Comparison of ENCODE assay signal across 18 cellular contexts in genomic region chr1:53256744-53257453, GRCh38. TPM values are rescaled to one million over a fixed set of nuclear protein-coding genes. Genes with fewer than 3 reads are reported as not detected.
DNase-seq lines count a peak whose midpoint lies in the region; ATAC-seq and TF ChIP-seq lines count a peak whose summit lies in the region.
"Had no signal": no experiment of that assay in that cellular context is flagged by ENCODE, and none has a peak within 500 bp of the region (broad histone marks: within the 10 kb centered on the region; RNA-seq: fewer than 3 reads in every experiment).

No MANE protein-coding gene starts in this region.

- no peak for TF ChIP-seq CTCF in mesothelial cell of epicardium (IDR thresholded peaks at IDR 0.05; ENCODE audit: unreplicated experiment)

- H3K27ac Mint-ChIP-seq in activated T-cell treated with anti-CD3 and anti-CD28 coated beads, Interleukin-2, amount 50 U/mL, for 24 hours: peak overlapping the region; percentile 56
- no peak overlapping the region for H3K27ac Mint-ChIP-seq in activated T-cell treated with anti-CD3 and anti-CD28 coated beads, Interleukin-2, amount 50 U/mL, for 72 hours
- peak overlapping the region; percentile 5 for H3K27ac Mint-ChIP-seq in mesothelial cell of epicardium
- H3K27ac Mint-ChIP-seq in stimulated activated effector memory CD8-positive, alpha-beta T cell treated with anti-CD3 and anti-CD28 coated beads, Interleukin-12 subunit alpha, Interleukin-12 subunit beta, amount 100 ng/mL, for 72 hours: peak overlapping the region; percentile 18

- H3K36me3 Mint-ChIP-seq in activated T-cell treated with anti-CD3 and anti-CD28 coated beads, Interleukin-2, amount 50 U/mL, for 24 hours (ENCODE audit: low read depth): peaks cover 95% of the 10 kb centered on the region
- H3K36me3 Mint-ChIP-seq in activated T-cell treated with anti-CD3 and anti-CD28 coated beads, Interleukin-2, amount 50 U/mL, for 72 hours (ENCODE audit: insufficient read depth in 2 of 2): peaks cover 7 to 20% of the 10 kb centered on the region in 2 donors
- no peaks in the 10 kb centered on the region for H3K36me3 Mint-ChIP-seq in mesothelial cell of epicardium
- H3K36me3 Mint-ChIP-seq in stimulated activated effector memory CD8-positive, alpha-beta T cell treated with anti-CD3 and anti-CD28 coated beads, Interleukin-12 subunit alpha, Interleukin-12 subunit beta, amount 100 ng/mL, for 72 hours: peaks cover 87% of the 10 kb centered on the region

- H3K4me3 Mint-ChIP-seq in activated T-cell treated with anti-CD3 and anti-CD28 coated beads, Interleukin-2, amount 50 U/mL, for 24 hours: no peak overlapping the region
- no peak overlapping the region for H3K4me3 Mint-ChIP-seq in activated T-cell treated with anti-CD3 and anti-CD28 coated beads, Interleukin-2, amount 50 U/mL, for 72 hours
- no peak overlapping the region for H3K4me3 Mint-ChIP-seq in mesothelial cell of epicardium
- H3K4me3 Mint-ChIP-seq in stimulated activated effector memory CD8-positive, alpha-beta T cell treated with anti-CD3 and anti-CD28 coated beads, Interleukin-12 subunit alpha, Interleukin-12 subunit beta, amount 100 ng/mL, for 72 hours: no peak overlapping the region
- H3K4me3 Mint-ChIP-seq: CD4-positive, alpha-beta memory T cell had no signal

- H3K4me1 Mint-ChIP-seq in activated T-cell treated with anti-CD3 and anti-CD28 coated beads, Interleukin-2, amount 50 U/mL, for 24 hours (ENCODE audit: low read depth): no peaks in the 10 kb centered on the region
- no peaks in the 10 kb centered on the region for H3K4me1 Mint-ChIP-seq in activated T-cell treated with anti-CD3 and anti-CD28 coated beads, Interleukin-2, amount 50 U/mL, for 72 hours (ENCODE audit: low read depth)
- H3K4me1 Mint-ChIP-seq in mesothelial cell of epicardium: no peaks in the 10 kb centered on the region
- no peaks in the 10 kb centered on the region for H3K4me1 Mint-ChIP-seq in stimulated activated effector memory CD8-positive, alpha-beta T cell treated with anti-CD3 and anti-CD28 coated beads, Interleukin-12 subunit alpha, Interleukin-12 subunit beta, amount 100 ng/mL, for 72 hours
- H3K4me1 Mint-ChIP-seq: CD4-positive, alpha-beta memory T cell had no signal

- no peaks in the 10 kb centered on the region for H3K27me3 Mint-ChIP-seq in activated T-cell treated with anti-CD3 and anti-CD28 coated beads, Interleukin-2, amount 50 U/mL, for 24 hours
- no peaks in the 10 kb centered on the region for H3K27me3 Mint-ChIP-seq in activated T-cell treated with anti-CD3 and anti-CD28 coated beads, Interleukin-2, amount 50 U/mL, for 72 hours (ENCODE audit: low read depth)
- H3K27me3 Mint-ChIP-seq in mesothelial cell of epicardium (ENCODE audit: low read depth): no peaks in the 10 kb centered on the region
- H3K27me3 Mint-ChIP-seq: CD4-positive, alpha-beta memory T cell had no signal

- H3K9me3 Mint-ChIP-seq in activated T-cell treated with anti-CD3 and anti-CD28 coated beads, Interleukin-2, amount 50 U/mL, for 24 hours: no peaks in the 10 kb centered on the region
- no peaks in the 10 kb centered on the region for H3K9me3 Mint-ChIP-seq in activated T-cell treated with anti-CD3 and anti-CD28 coated beads, Interleukin-2, amount 50 U/mL, for 72 hours
- H3K9me3 Mint-ChIP-seq in mesothelial cell of epicardium: no peaks in the 10 kb centered on the region
- H3K9me3 Mint-ChIP-seq in stimulated activated effector memory CD8-positive, alpha-beta T cell treated with anti-CD3 and anti-CD28 coated beads, Interleukin-12 subunit alpha, Interleukin-12 subunit beta, amount 100 ng/mL, for 72 hours: no peaks in the 10 kb centered on the region
- H3K9me3 Mint-ChIP-seq: CD4-positive, alpha-beta memory T cell had no signal

- no peak for ATAC-seq in activated T-cell treated with anti-CD3 and anti-CD28 coated beads, Interleukin-2, amount 50 U/mL, for 72 hours (replicated peaks in 1 of 2)
- no peak for ATAC-seq in stimulated activated effector memory CD8-positive, alpha-beta T cell treated with anti-CD3 and anti-CD28 coated beads, Interleukin-12 subunit alpha, Interleukin-12 subunit beta, amount 100 ng/mL, for 72 hours
- no peak for ATAC-seq in GM19455 (IDR thresholded peaks at IDR 0.05; ENCODE audit: unreplicated experiment)
- ATAC-seq: Panc1 had no signal

- no peak for DNase-seq in activated T-cell treated with anti-CD3 and anti-CD28 coated beads, Interleukin-2, amount 50 U/mL, for 24 hours
- no peak for DNase-seq in activated T-cell treated with anti-CD3 and anti-CD28 coated beads, Interleukin-2, amount 50 U/mL, for 72 hours
- DNase-seq in ecto neural progenitor cell (ENCODE audit: low spot score) (peak; percentile 24), mesothelial cell of epicardium (ENCODE audit: low spot score in 2 of 2, unreplicated experiment in 2 of 2) (no peak), SIG-M5 treated with dmso at 0.1 percent for 504 hours (lab: John Stamatoyannopoulos, UW; ENCODE audit: unreplicated experiment) (no peak)
- DNase-seq in stimulated activated effector memory CD8-positive, alpha-beta T cell treated with anti-CD3 and anti-CD28 coated beads, Interleukin-12 subunit alpha, Interleukin-12 subunit beta, amount 100 ng/mL, for 72 hours (ENCODE audit: low spot score in 2 of 2): no peak
- DNase-seq in activated effector memory CD4-positive, alpha-beta T cell treated with anti-CD3 and anti-CD28 coated beads, Interleukin-2, amount 50 U/mL, for 16 hours: no peak
- DNase-seq: CD4-positive, alpha-beta memory T cell; DMS153; H7; NCI-H1105; NCI-H146; NCI-H2029; NCI-H345; NCI-H524 treated with DMSO at 0.1 percent for 48 hours; SIG-M5 had no signal

RNA-seq across cellular contexts. Expression of gene MAGOH, which starts 18.6 kb away (rescaled TPM):
- total RNA-seq in activated T-cell treated with anti-CD3 and anti-CD28 coated beads, Interleukin-2, amount 50 U/mL, for 72 hours: 10 to 100 TPM; 65.2 TPM
- total RNA-seq in mesothelial cell of epicardium: 57.6 to 61.1 TPM (median 59.0 TPM) in 3 replicates

RNA-seq across cellular contexts. Expression of gene CZIB, which starts 36.5 kb away (rescaled TPM):
- total RNA-seq in activated T-cell treated with anti-CD3 and anti-CD28 coated beads, Interleukin-2, amount 50 U/mL, for 72 hours: 10 to 100 TPM; 43.1 to 43.4 TPM
- total RNA-seq in mesothelial cell of epicardium: 52.6 to 61.0 TPM (median 55.2 TPM) in 3 replicates
